Comparison of ENCODE assay signal across 1 cellular context in genomic region chr3:56747150-56747549, GRCh38.
TF ChIP-seq lines count a peak whose summit lies in the region.

No MANE protein-coding gene starts in this region.

TF ChIP-seq in WTC11, 78 proteins besides CTCF, POLR2A, EP300 and RAD21 (continued from another document):
- TF ChIP-seq PRDM15 (CRISPR knock-in tag; IDR thresholded peaks at IDR 0.05) (no peak), ZNF671 (CRISPR knock-in tag; IDR thresholded peaks at IDR 0.05) (no peak), TCF7 (CRISPR knock-in tag; IDR thresholded peaks at IDR 0.05; ENCODE audit: low read depth) (no peak), NFYB (CRISPR knock-in tag; conservative IDR thresholded peaks at IDR 0.05; ENCODE audit: low read depth) (no peak), ZNF396 (CRISPR knock-in tag; IDR thresholded peaks at IDR 0.05; ENCODE audit: borderline replicate concordance) (no peak), ERG (CRISPR knock-in tag; IDR thresholded peaks at IDR 0.05) (no peak), NR1H2 (CRISPR knock-in tag; IDR thresholded peaks at IDR 0.05) (no peak), RORB (CRISPR knock-in tag; IDR thresholded peaks at IDR 0.05) (no peak), AR (CRISPR knock-in tag; IDR thresholded peaks at IDR 0.05) (no peak), FOXP1 (CRISPR knock-in tag; IDR thresholded peaks at IDR 0.05; ENCODE audit: borderline replicate concordance) (no peak), ZNF317 (CRISPR knock-in tag; IDR thresholded peaks at IDR 0.05; ENCODE audit: borderline replicate concordance, low read depth) (no peak), PRRX2 (CRISPR knock-in tag; IDR thresholded peaks at IDR 0.05) (no peak), TEAD4 (CRISPR knock-in tag; IDR thresholded peaks at IDR 0.05) (no peak), ATF6 (CRISPR knock-in tag; IDR thresholded peaks at IDR 0.05) (no peak)
